In genomic region chr4:173057442-173057841, GRCh38 we compare ENCODE assay signal across 15 cellular contexts.
DNase-seq lines count a peak whose midpoint lies in the region; FAIRE-seq and TF ChIP-seq lines count a peak whose summit lies in the region.
"Had no signal": no experiment of that assay in that cellular context is flagged by ENCODE, and none has a peak within 500 bp of the region (broad histone marks: within the 10 kb centered on the region; RNA-seq: fewer than 3 reads in every experiment).

No MANE protein-coding gene starts in this region.

- H3K4me1 ChIP-seq in ACC112 (ENCODE audit: control insufficient read depth, insufficient read depth, low read length, unreplicated experiment) = peaks cover 11% of the 10 kb centered on the region
- peaks cover 14% of the 10 kb centered on the region for H3K4me1 ChIP-seq in neural progenitor cell

- no peaks in the 10 kb centered on the region for H3K27me3 ChIP-seq in ACC112 (ENCODE audit: insufficient read depth, low read length)
- no peaks in the 10 kb centered on the region for H3K27me3 ChIP-seq in neural progenitor cell

- H4K20me1 ChIP-seq in neural progenitor cell (ENCODE audit: low read depth) = no peaks in the 10 kb centered on the region

- DNase-seq in LHCN-M2 (ENCODE audit: low read depth) (peak; percentile 54), RCC 7860 (ENCODE audit: low spot score) (peak; percentile 44), glomerular visceral epithelial cell (ENCODE audit: extremely low spot score) (peak; percentile 12), neural progenitor cell (ENCODE audit: low spot score) (no peak), HuH-7 (ENCODE audit: low spot score) (no peak)
- DNase-seq in stimulated activated CD4-positive, alpha-beta T cell treated with anti-CD3 and anti-CD28 coated beads, Interleukin-4, amount 100 ng/mL, for 4 hours = no peak
- DNase-seq in activated CD4-positive, alpha-beta T cell treated with anti-CD3 and anti-CD28 coated beads for 4 hours = no peak
- DNase-seq: activated naive CD8-positive, alpha-beta T cell treated with anti-CD3 and anti-CD28 coated beads, Interleukin-2, amount 10 ng/mL, durations not matched to agents 7 days and 5 days; immature natural killer cell; Karpas-422; NCI-H2227 treated with DMSO at 0.1 percent for 48 hours; stimulated activated CD4-positive, alpha-beta T cell treated with anti-CD3 and anti-CD28 coated beads, Interleukin-4, amount 100 ng/mL, for 1 hour; stimulated activated naive B cell treated with anti-CD40 and anti-IgM and Interleukin-4, amounts not matched to agents 10 μg/mL and 1 μg/mL and 100 μg/mL, for 72 hours had no signal

- H3K9ac ChIP-seq in neural progenitor cell = no peak overlapping the region

- no peaks in the 10 kb centered on the region for H3K36me3 Mint-ChIP-seq in neural progenitor cell
- H3K36me3 Mint-ChIP-seq: activated naive CD8-positive, alpha-beta T cell treated with anti-CD3 and anti-CD28 coated beads, Interleukin-2, amount 10 ng/mL, durations not matched to agents 7 days and 5 days; immature natural killer cell; stimulated activated naive B cell treated with anti-CD40 and anti-IgM and Interleukin-4, amounts not matched to agents 10 μg/mL and 1 μg/mL and 100 μg/mL, for 72 hours had no signal

- H3K4me2 ChIP-seq in neural progenitor cell = no peak overlapping the region

- no peaks in the 10 kb centered on the region for H3K79me2 ChIP-seq in ACC112 (ENCODE audit: control insufficient read depth, insufficient read depth, low read length, unreplicated experiment)
- H3K79me2 ChIP-seq in neural progenitor cell (ENCODE audit: low read depth) = no peaks in the 10 kb centered on the region

- no peak overlapping the region for H3K4me3 Mint-ChIP-seq in neural progenitor cell
- H3K4me3 Mint-ChIP-seq: activated naive CD8-positive, alpha-beta T cell treated with anti-CD3 and anti-CD28 coated beads, Interleukin-2, amount 10 ng/mL, durations not matched to agents 7 days and 5 days; immature natural killer cell; stimulated activated naive B cell treated with anti-CD40 and anti-IgM and Interleukin-4, amounts not matched to agents 10 μg/mL and 1 μg/mL and 100 μg/mL, for 72 hours had no signal

- H3K27ac ChIP-seq in ACC112 (ENCODE audit: low read depth, low read length) (peak overlapping the region; percentile 3), neural progenitor cell (no peak overlapping the region)

- H3K4me1 Mint-ChIP-seq in neural progenitor cell = peaks cover 9% of the 10 kb centered on the region
- H3K4me1 Mint-ChIP-seq: activated naive CD8-positive, alpha-beta T cell treated with anti-CD3 and anti-CD28 coated beads, Interleukin-2, amount 10 ng/mL, durations not matched to agents 7 days and 5 days; immature natural killer cell; stimulated activated naive B cell treated with anti-CD40 and anti-IgM and Interleukin-4, amounts not matched to agents 10 μg/mL and 1 μg/mL and 100 μg/mL, for 72 hours had no signal

- peak overlapping the region; percentile 16; the same call in 1 of the 2 replicates for H3K4me3 ChIP-seq in ACC112 (ENCODE audit: low read depth, low read length)
- no peak overlapping the region for H3K4me3 ChIP-seq in neural progenitor cell

- no peak overlapping the region for H3K27ac Mint-ChIP-seq in neural progenitor cell
- H3K27ac Mint-ChIP-seq: activated naive CD8-positive, alpha-beta T cell treated with anti-CD3 and anti-CD28 coated beads, Interleukin-2, amount 10 ng/mL, durations not matched to agents 7 days and 5 days; immature natural killer cell; stimulated activated naive B cell treated with anti-CD40 and anti-IgM and Interleukin-4, amounts not matched to agents 10 μg/mL and 1 μg/mL and 100 μg/mL, for 72 hours had no signal

- TF ChIP-seq CTCF in neural progenitor cell (IDR thresholded peaks at IDR 0.05) = no peak

- peak; percentile 65 for FAIRE-seq in RCC 7860 (lab: Jason Lieb, UNC)
- FAIRE-seq: G401.6 had no signal

- no peaks in the 10 kb centered on the region for H3K27me3 Mint-ChIP-seq in neural progenitor cell (ENCODE audit: insufficient read depth, low read depth)
- H3K27me3 Mint-ChIP-seq: stimulated activated naive B cell treated with anti-CD40 and anti-IgM and Interleukin-4, amounts not matched to agents 10 μg/mL and 1 μg/mL and 100 μg/mL, for 72 hours had no signal

- H2AFZ ChIP-seq in ACC112 (ENCODE audit: low read length, unreplicated experiment) (peak overlapping the region; percentile 4), neural progenitor cell (replicated peaks) (no peak overlapping the region)

- H3K9me3 Mint-ChIP-seq in neural progenitor cell = peaks cover 2% of the 10 kb centered on the region
- H3K9me3 Mint-ChIP-seq: activated naive CD8-positive, alpha-beta T cell treated with anti-CD3 and anti-CD28 coated beads, Interleukin-2, amount 10 ng/mL, durations not matched to agents 7 days and 5 days; stimulated activated naive B cell treated with anti-CD40 and anti-IgM and Interleukin-4, amounts not matched to agents 10 μg/mL and 1 μg/mL and 100 μg/mL, for 72 hours had no signal

- H3K9me3 ChIP-seq in neural progenitor cell (ENCODE audit: low read depth) = no peaks in the 10 kb centered on the region

- H3K36me3 ChIP-seq in ACC112 (ENCODE audit: insufficient read depth, low read length) (no peaks in the 10 kb centered on the region), neural progenitor cell (no peaks in the 10 kb centered on the region)

- no peaks in the 10 kb centered on the region for H3F3A ChIP-seq in neural progenitor cell (ENCODE audit: low read depth)

Comparison
In these comparisons a context has a peak if more than half of its experiments do, and no peak if none do; other contexts are left out.
1. DNase-seq: peak in LHCN-M2 (single experiment), RCC 7860 (single experiment) and glomerular visceral epithelial cell (single experiment); none in stimulated activated CD4-positive, alpha-beta T cell treated with anti-CD3 and anti-CD28 coated beads, Interleukin-4, amount 100 ng/mL, for 4 hours (0 of 2), neural progenitor cell (single experiment), activated CD4-positive, alpha-beta T cell treated with anti-CD3 and anti-CD28 coated beads for 4 hours (0 of 2) and HuH-7 (single experiment).